Comparison of ENCODE assay signal across 8 cellular contexts in the genomic region with DNA sequence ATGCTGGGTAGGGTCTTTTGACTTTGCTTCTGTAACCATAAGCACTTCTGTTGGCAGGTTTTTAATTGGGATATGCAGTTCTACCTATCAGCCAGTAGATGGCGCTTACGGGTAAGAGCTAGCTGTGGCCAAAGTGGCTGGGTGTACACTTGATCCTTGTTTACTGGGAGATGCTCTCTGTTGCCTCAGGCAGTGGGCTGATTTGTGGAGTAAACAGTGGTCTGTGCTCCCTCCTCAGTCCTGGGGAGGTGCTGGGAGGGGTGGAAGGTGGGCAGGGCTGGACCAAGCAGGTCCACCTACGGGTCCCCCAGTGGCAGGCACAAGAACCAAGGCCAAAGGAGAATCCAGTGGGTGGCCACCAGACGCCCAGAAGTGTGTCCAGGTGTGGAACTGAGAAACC. TPM values are rescaled to one million over a fixed set of nuclear protein-coding genes. Genes with fewer than 3 reads are reported as not detected.
DNase-seq lines count a peak whose midpoint lies in the region; ATAC-seq and TF ChIP-seq lines count a peak whose summit lies in the region.

No MANE protein-coding gene starts in this region.

- H3K27ac Mint-ChIP-seq in memory B cell, result peak overlapping the region; percentile 84

- no peaks in the 10 kb centered on the region for H3K79me2 ChIP-seq in OCI-LY3 (ENCODE audit: low read length)

- no peak overlapping the region for H3K4me2 ChIP-seq in OCI-LY3 (ENCODE audit: low read length)

- no peaks in the 10 kb centered on the region for H3K27me3 Mint-ChIP-seq in memory B cell

- H3K27me3 ChIP-seq in H7 (ENCODE audit: control insufficient read depth, insufficient read depth, low read length) (no peaks in the 10 kb centered on the region), OCI-LY3 (ENCODE audit: low read depth, low read length) (no peaks in the 10 kb centered on the region)

- H3K9me3 ChIP-seq in OCI-LY3 (ENCODE audit: insufficient read depth, low read length), result peaks cover 10% of the 10 kb centered on the region; the same call in 1 of the 2 replicates

- H3K4me3 ChIP-seq in H7 (ENCODE audit: insufficient read depth, low read depth, low read length) (no peak overlapping the region), OCI-LY3 (ENCODE audit: low read length) (no peak overlapping the region)

- H3K4me1 Mint-ChIP-seq in memory B cell, result peaks cover 42% of the 10 kb centered on the region

- no peak overlapping the region for H2AFZ ChIP-seq in OCI-LY3 (ENCODE audit: low read depth, low read length)

- H3K27ac ChIP-seq in OCI-LY3 (ENCODE audit: low read length), result no peak overlapping the region

- peak; percentile 95 for TF ChIP-seq CTCF in OCI-LY3 (IDR thresholded peaks at IDR 0.05; ENCODE audit: low read depth, low read length)

- DNase-seq in DMS 273 treated with DMSO at 0.1 percent for 48 hours (lab: John Stamatoyannopoulos, UW) (peak; percentile 7), H7 (peak; percentile 38), cerebellar cortex (ENCODE audit: low spot score) (peak; percentile 24), memory B cell (ENCODE audit: low spot score in 2 of 2) (peak; percentile 15 to 21)

- peaks cover 68% of the 10 kb centered on the region for H3K36me3 Mint-ChIP-seq in memory B cell

- ATAC-seq in memory B cell (ENCODE audit: low read depth) (peak; percentile 55), GM21515 (IDR thresholded peaks at IDR 0.05; ENCODE audit: unreplicated experiment) (no peak), GM19035 (IDR thresholded peaks at IDR 0.05; ENCODE audit: unreplicated experiment) (no peak), GM21381 (IDR thresholded peaks at IDR 0.05; ENCODE audit: unreplicated experiment) (no peak)

- no peak overlapping the region for H3K9ac ChIP-seq in OCI-LY3 (ENCODE audit: low read length)

- peaks cover 24% of the 10 kb centered on the region for H4K20me1 ChIP-seq in OCI-LY3 (ENCODE audit: insufficient read depth, low read length)

- H3K4me1 ChIP-seq in OCI-LY3 (ENCODE audit: low read length), result no peaks in the 10 kb centered on the region

- H3K9me3 Mint-ChIP-seq in memory B cell, result peaks cover 7% of the 10 kb centered on the region

- peak overlapping the region; percentile 60 for H3K4me3 Mint-ChIP-seq in memory B cell

- H3K36me3 ChIP-seq in H7 (replicated peaks; ENCODE audit: control insufficient read depth, insufficient read depth, low read length) (no peaks in the 10 kb centered on the region; the same call in 1 of the 2 replicates), OCI-LY3 (replicated peaks; ENCODE audit: low read depth, low read length) (peaks cover 4% of the 10 kb centered on the region)

RNA-seq across cellular contexts. Expression of gene RALGPS2, which starts 43.4 kb away (rescaled TPM):
- 41.4 and 43.4 TPM in 2 replicates for total RNA-seq in H7 (2014; rRNA removed; shearing (Covaris generic))
